In genomic region chr12:20142956-20143355, GRCh38 we compare ENCODE assay signal across 21 cellular contexts.
DNase-seq lines count a peak whose midpoint lies in the region; ATAC-seq and TF ChIP-seq lines count a peak whose summit lies in the region.
"Had no signal": no experiment of that assay in that cellular context is flagged by ENCODE, and none has a peak within 500 bp of the region (broad histone marks: within the 10 kb centered on the region; RNA-seq: fewer than 3 reads in every experiment).

No MANE protein-coding gene starts in this region.

- H3K27me3 ChIP-seq in HCT116 (ENCODE audit: insufficient read depth, low read length) = 0 out of 2 replicates have a peak, but pooled peaks cover 3% of the 10 kb centered on the region
- H3K27me3 ChIP-seq in hepatocyte = no peaks in the 10 kb centered on the region

- H3K4me1 Mint-ChIP-seq in WTC11 = no peaks in the 10 kb centered on the region
- no peaks in the 10 kb centered on the region for H3K4me1 Mint-ChIP-seq in activated T-cell treated with anti-CD3 and anti-CD28 coated beads, Interleukin-2, amount 50 U/mL, for 4 hours (ENCODE audit: low read depth)
- H3K4me1 Mint-ChIP-seq in activated T-cell treated with anti-CD3 and anti-CD28 coated beads, Interleukin-2, amount 50 U/mL, for 72 hours (ENCODE audit: low read depth) = no peaks in the 10 kb centered on the region
- H3K4me1 Mint-ChIP-seq: activated naive CD8-positive, alpha-beta T cell treated with anti-CD3 and anti-CD28 coated beads, Interleukin-2, amount 50 U/mL, for 24 hours; CD8-positive, alpha-beta memory T cell; central memory CD8-positive, alpha-beta T cell had no signal

- no peak for TF ChIP-seq RAD21 in HCT116 (IDR thresholded peaks at IDR 0.05; ENCODE audit: low read depth)

- no peak overlapping the region for H3K9ac ChIP-seq in HCT116 (ENCODE audit: low read length)

- RAD21 ChIA-PET in HCT116 (lab: Charles Lee; ENCODE audit: low non-redundant PET in 1 of 2, low total read pairs in 2 of 2, uncharacterized antibody in 2 of 2, unreplicated experiment in 2 of 2) = no interaction called here

- in situ Hi-C loops in G401 (cut with HindIII; ENCODE audit: low sequenced_read_pairs) = no loop called here

- H3K27ac ChIP-seq in HCT116 (ENCODE audit: low read depth, low read length) = no peak overlapping the region
- peak overlapping the region; percentile 61 for H3K27ac ChIP-seq in hepatocyte
- H3K27ac ChIP-seq: lower lobe of right lung, thoracic aorta, WERI-Rb-1 had no signal

- H3K36me3 ChIP-seq in HCT116 (ENCODE audit: control insufficient read depth in 1 of 2, insufficient read depth in 2 of 2, low read length in 2 of 2) (no peaks in the 10 kb centered on the region), hepatocyte (replicated peaks; ENCODE audit: insufficient read depth, low read depth) (no peaks in the 10 kb centered on the region)
- H3K36me3 ChIP-seq: lower lobe of right lung, thoracic aorta, WERI-Rb-1 had no signal

- TF ChIP-seq CTCF in HCT116 (IDR thresholded peaks at IDR 0.05 in 2 of 3, conservative IDR thresholded peaks at IDR 0.05 in 1 of 3; ENCODE audit: borderline replicate concordance in 1 of 3, insufficient read depth in 1 of 3, low read depth in 2 of 3, low read length in 2 of 3) (peak in 2 of 3 experiments; percentile 19 to 36; a peak in 2 of 6 replicates), WTC11 (IDR thresholded peaks at IDR 0.05) (no peak), hepatocyte (IDR thresholded peaks at IDR 0.05; ENCODE audit: poor library complexity) (peak; percentile 27)

- H3K4me2 ChIP-seq in HCT116 (ENCODE audit: low read length) = no peak overlapping the region
- no peak overlapping the region for H3K4me2 ChIP-seq in hepatocyte

- intact Hi-C loops in HCT116 (cut with micrococcal nuclease) = no loop called here

- no peak overlapping the region for H3K4me3 Mint-ChIP-seq in WTC11
- H3K4me3 Mint-ChIP-seq in activated T-cell treated with anti-CD3 and anti-CD28 coated beads, Interleukin-2, amount 50 U/mL, for 4 hours = no peak overlapping the region
- no peak overlapping the region for H3K4me3 Mint-ChIP-seq in activated T-cell treated with anti-CD3 and anti-CD28 coated beads, Interleukin-2, amount 50 U/mL, for 72 hours
- H3K4me3 Mint-ChIP-seq: activated CD8-positive, alpha-beta T cell treated with anti-CD3 and anti-CD28 coated beads for 36 hours; activated naive CD8-positive, alpha-beta T cell treated with anti-CD3 and anti-CD28 coated beads, Interleukin-2, amount 50 U/mL, for 24 hours; activated T-helper 1 cell treated with anti-CD3 and anti-CD28 coated beads, Interleukin-12 subunit alpha, Interleukin-12 subunit beta, Interleukin-2, Interleukin-4 antibody, amounts not matched to agents 30 ng/mL and 10 ng/mL and 1 ng/mL, durations not matched to agents 14 hours and 24 hours and 36 hours; CD8-positive, alpha-beta memory T cell; central memory CD8-positive, alpha-beta T cell had no signal

- H3K9me3 Mint-ChIP-seq in WTC11 = no peaks in the 10 kb centered on the region
- no peaks in the 10 kb centered on the region for H3K9me3 Mint-ChIP-seq in activated T-cell treated with anti-CD3 and anti-CD28 coated beads, Interleukin-2, amount 50 U/mL, for 4 hours
- peaks cover 3% of the 10 kb centered on the region in 2 donors for H3K9me3 Mint-ChIP-seq in activated T-cell treated with anti-CD3 and anti-CD28 coated beads, Interleukin-2, amount 50 U/mL, for 72 hours
- H3K9me3 Mint-ChIP-seq: activated CD8-positive, alpha-beta T cell treated with anti-CD3 and anti-CD28 coated beads for 36 hours; activated naive CD8-positive, alpha-beta T cell treated with anti-CD3 and anti-CD28 coated beads, Interleukin-2, amount 50 U/mL, for 24 hours; activated T-helper 1 cell treated with anti-CD3 and anti-CD28 coated beads, Interleukin-12 subunit alpha, Interleukin-12 subunit beta, Interleukin-2, Interleukin-4 antibody, amounts not matched to agents 30 ng/mL and 10 ng/mL and 1 ng/mL, durations not matched to agents 14 hours and 24 hours and 36 hours; CD8-positive, alpha-beta memory T cell had no signal

- H3K27ac Mint-ChIP-seq in WTC11 = no peak overlapping the region
- no peak overlapping the region for H3K27ac Mint-ChIP-seq in activated T-cell treated with anti-CD3 and anti-CD28 coated beads, Interleukin-2, amount 50 U/mL, for 72 hours
- H3K27ac Mint-ChIP-seq: activated CD8-positive, alpha-beta T cell treated with anti-CD3 and anti-CD28 coated beads for 36 hours; activated naive CD8-positive, alpha-beta T cell treated with anti-CD3 and anti-CD28 coated beads, Interleukin-2, amount 50 U/mL, for 24 hours; activated T-helper 1 cell treated with anti-CD3 and anti-CD28 coated beads, Interleukin-12 subunit alpha, Interleukin-12 subunit beta, Interleukin-2, Interleukin-4 antibody, amounts not matched to agents 30 ng/mL and 10 ng/mL and 1 ng/mL, durations not matched to agents 14 hours and 24 hours and 36 hours; CD8-positive, alpha-beta memory T cell had no signal

- peak; percentile 8 for DNase-seq in G401 (ENCODE audit: low spot score)
- DNase-seq in HCT116 (ENCODE audit: low read depth, low spot score) = no peak
- no peak for DNase-seq in WTC11 (ENCODE audit: low spot score)
- peak; percentile 17 for DNase-seq in hepatocyte (ENCODE audit: low spot score)
- DNase-seq in activated T-cell treated with anti-CD3 and anti-CD28 coated beads, Interleukin-2, amount 50 U/mL, for 4 hours = no peak
- DNase-seq in activated T-cell treated with anti-CD3 and anti-CD28 coated beads, Interleukin-2, amount 50 U/mL, for 72 hours = no peak
- DNase-seq in activated T-cell treated with anti-CD3 and anti-CD28 coated beads, Interleukin-2, amount 50 U/mL, for 1 hour = no peak
- DNase-seq: activated CD8-positive, alpha-beta T cell treated with anti-CD3 and anti-CD28 coated beads for 36 hours; activated naive CD8-positive, alpha-beta T cell treated with anti-CD3 and anti-CD28 coated beads, Interleukin-2, amount 50 U/mL, for 24 hours; CD8-positive, alpha-beta memory T cell; foreskin melanocyte; lower lobe of right lung; NCI-H2081 treated with DMSO at 0.1 percent for 48 hours; NCI-H774; posterior cingulate gyrus; RPMI8226; WERI-Rb-1 had no signal

- H3K4me1 ChIP-seq in HCT116 (ENCODE audit: control insufficient read depth in 1 of 2, insufficient read depth in 2 of 2, low read length in 2 of 2) (no peaks in the 10 kb centered on the region), hepatocyte (ENCODE audit: insufficient read depth) (peaks cover 8% of the 10 kb centered on the region)
- H3K4me1 ChIP-seq: lower lobe of right lung had no signal

- H3K4me3 ChIP-seq in HCT116 (replicated peaks in 1 of 2; ENCODE audit: low read depth in 1 of 2, low read length in 2 of 2) (no peak overlapping the region), hepatocyte (no peak overlapping the region)
- H3K4me3 ChIP-seq: lower lobe of right lung, thoracic aorta had no signal

- WGBS in hepatocyte (ENCODE audit: low lambda C conversion rate, missing lambda C conversion rate) = 48% methylated on average over 3 of the region's 3 CpGs

- H3K36me3 Mint-ChIP-seq in WTC11 = no peaks in the 10 kb centered on the region
- H3K36me3 Mint-ChIP-seq in activated T-cell treated with anti-CD3 and anti-CD28 coated beads, Interleukin-2, amount 50 U/mL, for 4 hours (ENCODE audit: insufficient read depth) = no peaks in the 10 kb centered on the region
- no peaks in the 10 kb centered on the region for H3K36me3 Mint-ChIP-seq in activated T-cell treated with anti-CD3 and anti-CD28 coated beads, Interleukin-2, amount 50 U/mL, for 72 hours (ENCODE audit: insufficient read depth in 2 of 2)
- H3K36me3 Mint-ChIP-seq: CD8-positive, alpha-beta memory T cell had no signal

- POLR2A ChIA-PET in HCT116 (lab: Charles Lee) (no interaction called here), WTC11 (lab: Charles Lee) (no interaction called here)

- H3K79me2 ChIP-seq in HCT116 (ENCODE audit: insufficient read depth, low read length) (no peaks in the 10 kb centered on the region), hepatocyte (no peaks in the 10 kb centered on the region)

- no peaks in the 10 kb centered on the region for H3K27me3 Mint-ChIP-seq in WTC11 (ENCODE audit: low read depth)
- H3K27me3 Mint-ChIP-seq in activated T-cell treated with anti-CD3 and anti-CD28 coated beads, Interleukin-2, amount 50 U/mL, for 4 hours (ENCODE audit: low read depth) = peaks cover 2% of the 10 kb centered on the region
- no peaks in the 10 kb centered on the region for H3K27me3 Mint-ChIP-seq in activated T-cell treated with anti-CD3 and anti-CD28 coated beads, Interleukin-2, amount 50 U/mL, for 72 hours (ENCODE audit: low read depth)
- H3K27me3 Mint-ChIP-seq: activated CD8-positive, alpha-beta T cell treated with anti-CD3 and anti-CD28 coated beads for 36 hours; activated naive CD8-positive, alpha-beta T cell treated with anti-CD3 and anti-CD28 coated beads, Interleukin-2, amount 50 U/mL, for 24 hours; CD8-positive, alpha-beta memory T cell; central memory CD8-positive, alpha-beta T cell had no signal

- H3K9me2 ChIP-seq in HCT116 (ENCODE audit: insufficient read depth) = no peaks in the 10 kb centered on the region
- no peaks in the 10 kb centered on the region for H3K9me2 ChIP-seq in hepatocyte (replicated peaks; ENCODE audit: insufficient read depth)

- H2AFZ ChIP-seq in HCT116 (ENCODE audit: low read depth, low read length, poor library complexity, severe bottlenecking) (no peak overlapping the region), hepatocyte (no peak overlapping the region)

- no peaks in the 10 kb centered on the region for H3K9me3 ChIP-seq in HCT116 (ENCODE audit: control insufficient read depth in 1 of 2, insufficient read depth in 1 of 2, low read depth in 1 of 2, low read length in 2 of 2)
- H3K9me3 ChIP-seq in hepatocyte (ENCODE audit: low read depth) = no peaks in the 10 kb centered on the region
- H3K9me3 ChIP-seq: lower lobe of right lung, thoracic aorta had no signal

- BruUV-seq in HCT116 (replicated peaks; lab: Mats Ljungman, UMichigan) = no TSS peak

- H4K20me1 ChIP-seq in HCT116 (ENCODE audit: insufficient read depth) (no peaks in the 10 kb centered on the region), hepatocyte (ENCODE audit: insufficient read depth, poor library complexity, severe bottlenecking) (no peaks in the 10 kb centered on the region)

- TF ChIP-seq POLR2A in HCT116 (IDR thresholded peaks at IDR 0.05; ENCODE audit: borderline replicate concordance, extremely low read depth, insufficient read depth, insufficient read length) = no peak
- TF ChIP-seq POLR2A in GM18505 (IDR thresholded peaks at IDR 0.05; ENCODE audit: borderline replicate concordance, extremely low read depth, insufficient read depth, insufficient read length) = no peak

- CTCF ChIA-PET in HCT116 (lab: Charles Lee) (no interaction called here), WTC11 (lab: Charles Lee) (no interaction called here)

- ATAC-seq in HCT116 (peak; percentile 52; the same call in 1 of the 2 replicates), WTC11 (peak; percentile 75), GM18505 (IDR thresholded peaks at IDR 0.05; ENCODE audit: unreplicated experiment) (no peak)
- ATAC-seq in activated T-cell treated with anti-CD3 and anti-CD28 coated beads, Interleukin-2, amount 50 U/mL, for 4 hours = no peak
- no peak for ATAC-seq in activated T-cell treated with anti-CD3 and anti-CD28 coated beads, Interleukin-2, amount 50 U/mL, for 72 hours (replicated peaks in 1 of 2)
- ATAC-seq: activated CD8-positive, alpha-beta T cell treated with anti-CD3 and anti-CD28 coated beads for 36 hours; activated naive CD8-positive, alpha-beta T cell treated with anti-CD3 and anti-CD28 coated beads, Interleukin-2, amount 50 U/mL, for 24 hours; lower lobe of right lung had no signal

Comparison
In these comparisons a context has a peak if more than half of its experiments do, and no peak if none do; other contexts are left out.
1. DNase-seq: peak in G401 (single experiment) and hepatocyte (single experiment); none in HCT116 (single experiment), WTC11 (single experiment), activated T-cell treated with anti-CD3 and anti-CD28 coated beads, Interleukin-2, amount 50 U/mL, for 4 hours (single experiment), activated T-cell treated with anti-CD3 and anti-CD28 coated beads, Interleukin-2, amount 50 U/mL, for 72 hours (0 of 2) and activated T-cell treated with anti-CD3 and anti-CD28 coated beads, Interleukin-2, amount 50 U/mL, for 1 hour (single experiment).
2. ATAC-seq: peak in HCT116 (single experiment) and WTC11 (single experiment); none in GM18505 (single experiment), activated T-cell treated with anti-CD3 and anti-CD28 coated beads, Interleukin-2, amount 50 U/mL, for 4 hours (0 of 2) and activated T-cell treated with anti-CD3 and anti-CD28 coated beads, Interleukin-2, amount 50 U/mL, for 72 hours (0 of 2).